In genomic region chr16:30887927-30888326, GRCh38 we compare ENCODE assay signal across 19 cellular contexts. TPM values are rescaled to one million over a fixed set of nuclear protein-coding genes. Genes with fewer than 3 reads are reported as not detected.
DNase-seq lines count a peak whose midpoint lies in the region; ATAC-seq, FAIRE-seq and TF ChIP-seq lines count a peak whose summit lies in the region.
"Had no signal": no experiment of that assay in that cellular context is flagged by ENCODE, and none has a peak within 500 bp of the region (broad histone marks: within the 10 kb centered on the region; RNA-seq: fewer than 3 reads in every experiment).

No MANE protein-coding gene starts in this region.

- no peak overlapping the region for H2AFZ ChIP-seq in K562 (ENCODE audit: low read depth, low read length)

- no peak for ATAC-seq in K562
- ATAC-seq: HCT116 had no signal

- no peaks in the 10 kb centered on the region for H3K9me3 ChIP-seq in BLaER1 treated with 17β-estradiol and CSF1 and Interleukin-3, amounts not matched to agents 10 nM and 100 nM (replicated peaks in 1 of 11)
- H3K9me3 ChIP-seq in K562 (replicated peaks; ENCODE audit: control insufficient read depth, insufficient read depth, low read depth, low read length) (no peaks in the 10 kb centered on the region), thyroid gland (no peaks in the 10 kb centered on the region)
- H3K9me3 ChIP-seq: Caco-2 had no signal

- WGBS in K562 (ENCODE audit: insufficient coverage, low coverage, missing lambda C conversion rate), result 92% methylated on average over 9 of the region's 9 CpGs
- 80 to 86% methylated on average over 9 of the region's 9 CpGs for WGBS in thyroid gland, 2 donors

- no peak for TF ChIP-seq EP300 in K562 (IDR thresholded peaks at IDR 0.05; ENCODE audit: low read length)

- H3K4me1 ChIP-seq in BLaER1 treated with 17β-estradiol and CSF1 and Interleukin-3, amounts not matched to agents 10 nM and 100 nM, result peaks cover 12 to 25% (median 22%) of the 10 kb centered on the region in 10 experiments
- peaks cover 5 to 13% of the 10 kb centered on the region in 2 experiments; a peak in 4 of 5 replicates for H3K4me1 ChIP-seq in K562 (replicated peaks in 1 of 2; ENCODE audit: control insufficient read depth in 2 of 2, insufficient read depth in 2 of 2, low read length in 2 of 2)
- H3K4me1 ChIP-seq in thyroid gland, result peaks cover 2 to 18% of the 10 kb centered on the region in 2 donors

- no peak for TF ChIP-seq POLR2A in K562 (conservative IDR thresholded peaks at IDR 0.05)
- no peak for TF ChIP-seq POLR2A in thyroid gland (IDR thresholded peaks at IDR 0.05)

- TF ChIP-seq CTCF in K562 (IDR thresholded peaks at IDR 0.05 in 2 of 3, conservative IDR thresholded peaks at IDR 0.05 in 1 of 3; ENCODE audit: insufficient read depth in 2 of 3, low read depth in 1 of 3, low read length in 3 of 3), result no peak
- no peak for TF ChIP-seq CTCF in thyroid gland (IDR thresholded peaks at IDR 0.05)

- FAIRE-seq in K562 (lab: Jason Lieb, UNC), result no peak
- FAIRE-seq: D721Med had no signal

- H3K9me1 ChIP-seq in K562 (ENCODE audit: control insufficient read depth, insufficient read depth, low read length), result no peaks in the 10 kb centered on the region

- POLR2A ChIA-PET in HEK293T (lab: Yijun Ruan, JAX), result interaction anchor here (4.6 kb wide), 1 partner anchor 12 kb away, joined by 21 read pairs; no protein-coding TSS in a partner anchor
- POLR2A ChIA-PET in K562 (lab: Yijun Ruan, JAX), result interaction anchor here (1.0 kb wide), 1 partner anchor 11 kb away, joined by 3 read pairs; no protein-coding TSS in a partner anchor

- H3K79me2 ChIP-seq in K562 (ENCODE audit: control insufficient read depth, insufficient read depth, low read length), result peaks cover 5% of the 10 kb centered on the region

- peaks cover 0 to 19% (median 3%) of the 10 kb centered on the region in 11 experiments; a peak in 10 of 22 replicates for H4K20me1 ChIP-seq in BLaER1 treated with 17β-estradiol and CSF1 and Interleukin-3, amounts not matched to agents 10 nM and 100 nM
- H4K20me1 ChIP-seq in K562 (replicated peaks; ENCODE audit: control insufficient read depth, insufficient read depth, low read length), result no peaks in the 10 kb centered on the region

- peaks cover 70 to 95% (median 81%) of the 10 kb centered on the region in 11 experiments for H3K36me3 ChIP-seq in BLaER1 treated with 17β-estradiol and CSF1 and Interleukin-3, amounts not matched to agents 10 nM and 100 nM
- peaks cover 61% of the 10 kb centered on the region; the same call in 2 of the 3 replicates for H3K36me3 ChIP-seq in K562 (ENCODE audit: control insufficient read depth, insufficient read depth, low read length)
- H3K36me3 ChIP-seq in thyroid gland, result no peaks in the 10 kb centered on the region

- intact Hi-C loops in K562 (cut with micrococcal nuclease) (no loop called here), thyroid gland (cut with DNase I) (no loop called here)

- H3K4me3 ChIP-seq in BLaER1 treated with 17β-estradiol and CSF1 and Interleukin-3, amounts not matched to agents 10 nM and 100 nM, result no peak overlapping the region
- H3K4me3 ChIP-seq in K562, result no peak overlapping the region
- H3K4me3 ChIP-seq in thyroid gland (replicated peaks in 1 of 3), result no peak overlapping the region

- peak overlapping the region in 6 of 11 experiments; percentile 2 to 46 (median 22); a peak in 4 of 22 replicates for H3K27ac ChIP-seq in BLaER1 treated with 17β-estradiol and CSF1 and Interleukin-3, amounts not matched to agents 10 nM and 100 nM
- H3K27ac ChIP-seq in K562 (ENCODE audit: extremely low read depth, low read depth, low read length) (no peak overlapping the region), thyroid gland (peak overlapping the region in 2 of 3 donors; percentile 17 to 21)
- H3K27ac ChIP-seq: C4-2B, HL-60 had no signal

- in situ Hi-C loops in K562 (cut with MboI), result no loop called here

- no peak for TF ChIP-seq RAD21 in K562 (CRISPR knock-in tag; conservative IDR thresholded peaks at IDR 0.05 in 1 of 2, IDR thresholded peaks at IDR 0.05 in 1 of 2)

- H3K27me3 ChIP-seq in BLaER1 treated with 17β-estradiol and CSF1 and Interleukin-3, amounts not matched to agents 10 nM and 100 nM, result no peaks in the 10 kb centered on the region
- no peaks in the 10 kb centered on the region for H3K27me3 ChIP-seq in K562 (ENCODE audit: control insufficient read depth in 2 of 2, insufficient read depth in 2 of 2, low read length in 2 of 2)
- H3K27me3 ChIP-seq in thyroid gland, result no peaks in the 10 kb centered on the region

- peak overlapping the region in 5 of 11 experiments; percentile 1 to 42 (median 16); a peak in 8 of 22 replicates for H3K9ac ChIP-seq in BLaER1 treated with 17β-estradiol and CSF1 and Interleukin-3, amounts not matched to agents 10 nM and 100 nM
- H3K9ac ChIP-seq in K562 (ENCODE audit: insufficient read depth in 1 of 2, low read depth in 2 of 2, low read length in 2 of 2), result no peak overlapping the region

- no peak overlapping the region for H3K4me2 ChIP-seq in BLaER1 treated with 17β-estradiol and CSF1 and Interleukin-3, amounts not matched to agents 10 nM and 100 nM
- H3K4me2 ChIP-seq in K562 (ENCODE audit: insufficient read depth, low read length), result no peak overlapping the region

- peak; percentile 4 for DNase-seq in HEK293T (ENCODE audit: extremely low spot score)
- no peak for DNase-seq in K562 (ENCODE audit: extremely low read depth in 1 of 4, low spot score in 3 of 4)
- DNase-seq in thyroid gland, result no peak
- no peak for DNase-seq in NCI-H446 treated with DMSO at 0.1 percent for 48 hours (lab: John Stamatoyannopoulos, UW)
- no peak for DNase-seq in globus pallidus (ENCODE audit: low spot score)
- no peak for DNase-seq in GM03348 (ENCODE audit: low spot score)
- DNase-seq: Caco-2; CD4-positive, alpha-beta T cell; GDM1; GOT3; H7; IMR-90; KBM-7 had no signal

- no TSS peak for BruUV-seq in K562 (replicated peaks; lab: Mats Ljungman, UMichigan)

- CTCF ChIA-PET in HEK293T (lab: Yijun Ruan, JAX) (no interaction called here), K562 (lab: Yijun Ruan, JAX; ENCODE audit: low intra/inter-chr PET ratio) (no interaction called here)

RNA-seq across cellular contexts. Expression of gene BCL7C, which starts 6.0 kb away (rescaled TPM):
- 6.9 and 9.3 TPM in 2 replicates for total RNA-seq in K562 (2011; cell fraction: chromatin; rRNA removed; ENCODE audit: low replicate concordance)
- 8.7 and 9.0 TPM in 2 replicates for total RNA-seq in K562 (2011; cell fraction: nucleolus; rRNA removed)
- total RNA-seq in K562 (2011; cell fraction: nucleoplasm; rRNA removed), result 7.6 and 10.6 TPM in 2 replicates
- total RNA-seq in K562 (2014; rRNA removed), result 80.1 and 85.8 TPM in 2 replicates
- 7.0 and 7.9 TPM in 2 replicates for total RNA-seq in K562 (2014; rRNA removed; fragmentation: Illumina TruSeq; extraction: Trizol)
- total RNA-seq in K562 (2015; rRNA removed; fragmentation: Illumina TruSeq; extraction: Trizol), result 31.6 and 32.9 TPM in 2 replicates
- total RNA-seq in K562 (2021), result 41.2 and 43.1 TPM in 2 replicates
- 15.1 and 17.4 TPM in 2 replicates for polyA plus RNA-seq in K562 (2011; rRNA removed)
- 18.7 and 45.5 TPM in 2 replicates for polyA plus RNA-seq in K562 (2011; cell fraction: cytosol; rRNA removed)
- polyA plus RNA-seq in K562 (2011; cell fraction: nucleus; rRNA removed), result 7.4 and 12.0 TPM in 2 replicates
- polyA plus RNA-seq in K562 (2012), result 23.9 and 28.5 TPM in 2 replicates
- polyA plus RNA-seq in K562 (2014; fragmentation: Illumina TruSeq; extraction: Trizol), result 19.6 and 37.5 TPM in 2 replicates
- polyA plus RNA-seq in K562 (2014; fragmentation: Nextera tagmentation; extraction: Ambion mirVana), result 1 to 10 TPM; 1.7 to 2.6 TPM
- 61.9 and 75.9 TPM in 2 replicates for polyA plus RNA-seq in K562 (2014; rRNA removed)
- polyA minus RNA-seq in K562 (2011; rRNA and poly(A)+ RNA removed), result 2.2 and 3.5 TPM in 2 replicates
- 7.9 and 8.1 TPM in 2 replicates for polyA minus RNA-seq in K562 (2011; cell fraction: cytosol; rRNA and poly(A)+ RNA removed)
- polyA minus RNA-seq in K562 (2011; cell fraction: nucleus; rRNA and poly(A)+ RNA removed), result 2.6 TPM in 2 replicates
- total RNA-seq in thyroid gland, result 10 to 100 TPM; 43.6 to 67.6 (median 47.9) TPM

RNA-seq across cellular contexts. Expression of gene CTF1, which starts 8.5 kb away (rescaled TPM):
- total RNA-seq in K562 (2011; cell fraction: chromatin; rRNA removed; ENCODE audit: low replicate concordance), result 2.9 and 6.1 TPM in 2 replicates
- 4.2 and 5.5 TPM in 2 replicates for total RNA-seq in K562 (2011; cell fraction: nucleolus; rRNA removed)
- total RNA-seq in K562 (2011; cell fraction: nucleoplasm; rRNA removed), result 6.2 and 12.7 TPM in 2 replicates
- total RNA-seq in K562 (2014; rRNA removed) (0.36 and 1.0 TPM in 2 replicates), K562 (2014; rRNA removed; fragmentation: Illumina TruSeq; extraction: Trizol) (0.38 and 0.44 TPM in 2 replicates), K562 (2015; rRNA removed; fragmentation: Illumina TruSeq; extraction: Trizol) (0.33 and 0.53 TPM in 2 replicates), K562 (2021) (1.8 TPM in 2 replicates), thyroid gland (1 to 10 TPM; 2.6 to 7.5 (median 5.6) TPM)
- polyA plus RNA-seq in K562 (2011; rRNA removed) (1.9 and 3.6 TPM in 2 replicates), K562 (2014; fragmentation: Illumina TruSeq; extraction: Trizol) (2.5 and 2.8 TPM in 2 replicates), K562 (2014; fragmentation: Nextera tagmentation; extraction: Ambion mirVana) (under 1 TPM; 0.24 to 0.35 TPM), K562 (2014; rRNA removed) (1.8 and 2.1 TPM in 2 replicates)
- polyA plus RNA-seq in K562 (2011; cell fraction: cytosol; rRNA removed), result 6.9 and 7.6 TPM in 2 replicates
- 11.5 and 14.8 TPM in 2 replicates for polyA plus RNA-seq in K562 (2011; cell fraction: nucleus; rRNA removed)
- polyA plus RNA-seq in K562 (2012), result 2.0 and 5.6 TPM in 2 replicates
- 0.98 and 1.7 TPM in 2 replicates for polyA minus RNA-seq in K562 (2011; rRNA and poly(A)+ RNA removed)
- 1.1 and 1.4 TPM in 2 replicates for polyA minus RNA-seq in K562 (2011; cell fraction: cytosol; rRNA and poly(A)+ RNA removed)
- polyA minus RNA-seq in K562 (2011; cell fraction: nucleus; rRNA and poly(A)+ RNA removed), result 1.3 and 1.9 TPM in 2 replicates
- total RNA-seq: HT1080 had no signal

RNA-seq across cellular contexts. Expression of gene FBXL19, which starts 35.4 kb away (rescaled TPM):
- total RNA-seq in K562 (2011; cell fraction: chromatin; rRNA removed; ENCODE audit: low replicate concordance), result 10.1 and 37.5 TPM in 2 replicates
- 30.4 and 31.2 TPM in 2 replicates for total RNA-seq in K562 (2011; cell fraction: nucleolus; rRNA removed)
- 14.5 and 15.4 TPM in 2 replicates for total RNA-seq in K562 (2011; cell fraction: nucleoplasm; rRNA removed)
- total RNA-seq in K562 (2014; rRNA removed) (32.7 and 48.1 TPM in 2 replicates), K562 (2014; rRNA removed; fragmentation: Illumina TruSeq; extraction: Trizol) (6.8 and 6.9 TPM in 2 replicates), K562 (2015; rRNA removed; fragmentation: Illumina TruSeq; extraction: Trizol) (17.6 and 17.8 TPM in 2 replicates), K562 (2021) (40.4 and 48.0 TPM in 2 replicates), thyroid gland (10 to 100 TPM; 11.7 to 24.0 (median 14.4) TPM)
- polyA plus RNA-seq in K562 (2011; rRNA removed) (9.1 and 9.9 TPM in 2 replicates), K562 (2014; fragmentation: Illumina TruSeq; extraction: Trizol) (7.6 and 18.1 TPM in 2 replicates), K562 (2014; fragmentation: Nextera tagmentation; extraction: Ambion mirVana) (under 1 TPM in 1 of 2 experiments, not detected in 1; 0.13 TPM), K562 (2014; rRNA removed) (22.0 and 26.0 TPM in 2 replicates)
- polyA plus RNA-seq in K562 (2011; cell fraction: cytosol; rRNA removed), result 12.4 and 47.6 TPM in 2 replicates
- polyA plus RNA-seq in K562 (2011; cell fraction: nucleus; rRNA removed), result 16.9 and 37.2 TPM in 2 replicates
- 17.7 and 25.5 TPM in 2 replicates for polyA plus RNA-seq in K562 (2012)
- 3.8 and 7.2 TPM in 2 replicates for polyA minus RNA-seq in K562 (2011; rRNA and poly(A)+ RNA removed)
- 26.1 and 27.7 TPM in 2 replicates for polyA minus RNA-seq in K562 (2011; cell fraction: cytosol; rRNA and poly(A)+ RNA removed)
- polyA minus RNA-seq in K562 (2011; cell fraction: nucleus; rRNA and poly(A)+ RNA removed), result 7.5 and 9.4 TPM in 2 replicates
